Comparison of ENCODE assay signal across 8 cellular contexts in genomic region chr12:110590806-110591326, GRCh38. TPM values are rescaled to one million over a fixed set of nuclear protein-coding genes. Genes with fewer than 3 reads are reported as not detected.
DNase-seq lines count a peak whose midpoint lies in the region; ATAC-seq and TF ChIP-seq lines count a peak whose summit lies in the region.

No MANE protein-coding gene starts in this region.

- H3K9me3 ChIP-seq in adipocyte (ENCODE audit: control insufficient read depth, low read length) (no peaks in the 10 kb centered on the region), upper lobe of left lung (no peaks in the 10 kb centered on the region), H9 (ENCODE audit: control insufficient read depth, low read depth, low read length) (no peaks in the 10 kb centered on the region)

- H3K23ac ChIP-seq in H9 (ENCODE audit: insufficient read length, low read depth, low read length), result no peak overlapping the region

- H3K9me3 Mint-ChIP-seq in H9, result no peaks in the 10 kb centered on the region

- peak overlapping the region; percentile 33 for H3K4me3 ChIP-seq in adipocyte (ENCODE audit: low read length)
- no peak overlapping the region for H3K4me3 ChIP-seq in upper lobe of left lung

- H3K36me3 ChIP-seq in adipocyte (ENCODE audit: control insufficient read depth, insufficient read depth, low read length, severe bottlenecking), result no peaks in the 10 kb centered on the region
- H3K36me3 ChIP-seq in upper lobe of left lung, result no peaks in the 10 kb centered on the region

- 0 out of 7 replicates have a peak overlapping the region, but pooled peaks of 1 of the 3 experiments have one; percentile 33 for H3K27ac Mint-ChIP-seq in H9

- no peak overlapping the region for H2AFZ ChIP-seq in H9 (ENCODE audit: low read length)

- H3K23me2 ChIP-seq in H9 (ENCODE audit: insufficient read length, low read depth, low read length, poor library complexity, severe bottlenecking), result no peaks in the 10 kb centered on the region

- TF ChIP-seq CTCF in AG09319 (IDR thresholded peaks at IDR 0.05; ENCODE audit: low read depth, low read length) (no peak), upper lobe of left lung (IDR thresholded peaks at IDR 0.05) (no peak), H9 (conservative IDR thresholded peaks at IDR 0.05) (no peak)

- H4K91ac ChIP-seq in H9 (ENCODE audit: insufficient read length, low read depth, low read length), result no peak overlapping the region

- H3K4me2 ChIP-seq in H9 (ENCODE audit: insufficient read depth, insufficient read length, low read length), result no peak overlapping the region

- ATAC-seq in HG03521 (IDR thresholded peaks at IDR 0.05; ENCODE audit: unreplicated experiment) (peak; percentile 76), left lobe of liver (peak; percentile 27), upper lobe of left lung (ENCODE audit: low FRiP score in 2 of 2) (peak; percentile 76 to 93)

- no peak overlapping the region for H2BK12ac ChIP-seq in H9 (ENCODE audit: insufficient read length, low read depth, low read length)

- peaks cover 10 to 14% of the 10 kb centered on the region in 2 experiments for H3K4me1 Mint-ChIP-seq in H9

- peaks cover 18% of the 10 kb centered on the region for H3K4me1 ChIP-seq in adipocyte (ENCODE audit: control insufficient read depth, insufficient read depth, low read length)
- H3K4me1 ChIP-seq in upper lobe of left lung, result peaks cover 17 to 40% (median 23%) of the 10 kb centered on the region in 4 donors
- H3K4me1 ChIP-seq in H9 (ENCODE audit: insufficient read depth, low read length), result no peaks in the 10 kb centered on the region

- H3K9ac ChIP-seq in adipocyte (ENCODE audit: low read length), result peak overlapping the region; percentile 64
- H3K9ac ChIP-seq in H9 (ENCODE audit: extremely low read depth, insufficient read length, low read length), result no peak overlapping the region

- no peak overlapping the region for H3T11ph ChIP-seq in H9 (ENCODE audit: low read length)

- no peak overlapping the region for H4K8ac ChIP-seq in H9 (replicated peaks; ENCODE audit: insufficient read length, low read depth, low read length)

- TF ChIP-seq EP300 in upper lobe of left lung (IDR thresholded peaks at IDR 0.05), result no peak

- H2BK5ac ChIP-seq in H9 (ENCODE audit: insufficient read length, low read length), result no peak overlapping the region

- no peak overlapping the region for H3K18ac ChIP-seq in H9 (ENCODE audit: insufficient read length, low read depth, low read length)

- no peaks in the 10 kb centered on the region for H3K36me3 Mint-ChIP-seq in H9 (ENCODE audit: insufficient read depth in 1 of 3, low read depth in 3 of 3)

- H3K56ac ChIP-seq in H9 (ENCODE audit: insufficient read length, low read depth, low read length), result no peak overlapping the region

- H3K27ac ChIP-seq in upper lobe of left lung (peak overlapping the region; percentile 79 to 87 (median 84)), H9 (ENCODE audit: insufficient read length, low read depth, low read length) (no peak overlapping the region)

- no peaks in the 10 kb centered on the region for H3K79me1 ChIP-seq in H9 (ENCODE audit: insufficient read depth, low read depth, low read length, poor library complexity, severe bottlenecking)

- H2AK5ac ChIP-seq in H9 (ENCODE audit: insufficient read length, low read length), result no peak overlapping the region

- no peaks in the 10 kb centered on the region for H3K79me2 ChIP-seq in H9 (ENCODE audit: insufficient read depth, low read length)

- H4K20me1 ChIP-seq in H9 (ENCODE audit: control insufficient read depth, insufficient read depth, insufficient read length), result no peaks in the 10 kb centered on the region

- H3K4ac ChIP-seq in H9 (ENCODE audit: low read depth, low read length), result no peak overlapping the region

- DNase-seq in AG09319 (ENCODE audit: extremely low read depth, low read depth), result peak; percentile 82
- peak; percentile 82 for DNase-seq in adipocyte (ENCODE audit: low read depth)
- no peak for DNase-seq in left lobe of liver (ENCODE audit: low spot score)
- DNase-seq in upper lobe of left lung, result no peak
- DNase-seq in H9, result no peak
- DNase-seq in NCI-H510A (lab: John Stamatoyannopoulos, UW), result no peak

- no peaks in the 10 kb centered on the region; the same call in 1 of the 2 replicates for H3K27me3 Mint-ChIP-seq in H9 (ENCODE audit: low read depth)

- no peak overlapping the region for H4K5ac ChIP-seq in H9 (ENCODE audit: insufficient read length, low read depth, low read length)

- peak; percentile 8 for TF ChIP-seq POLR2A in GM19099 (IDR thresholded peaks at IDR 0.05; ENCODE audit: extremely low read depth, insufficient read length, low read depth)
- TF ChIP-seq POLR2A in upper lobe of left lung (IDR thresholded peaks at IDR 0.05), result peak in 1 of 4 donors; percentile 45

- H2BK120ac ChIP-seq in H9 (ENCODE audit: low read depth, low read length, poor library complexity, severe bottlenecking), result no peak overlapping the region

- WGBS in upper lobe of left lung, 2 donors, result 20 to 42% methylated on average over 3 of the region's 3 CpGs
- no CpG with 5 or more reads among the region's 3 CpGs for WGBS in H9 (ENCODE audit: extremely low coverage, insufficient read length, low lambda C conversion rate)

- no peak overlapping the region for H2BK20ac ChIP-seq in H9 (ENCODE audit: low read depth, low read length, poor library complexity, severe bottlenecking)

- H2BK15ac ChIP-seq in H9 (ENCODE audit: low read depth, low read length), result no peak overlapping the region

- H3K4me3 Mint-ChIP-seq in H9, result no peak overlapping the region

- H3K27me3 ChIP-seq in adipocyte (replicated peaks; ENCODE audit: control insufficient read depth, insufficient read depth, low read length), result no peaks in the 10 kb centered on the region
- no peaks in the 10 kb centered on the region for H3K27me3 ChIP-seq in upper lobe of left lung
- H3K27me3 ChIP-seq in H9 (ENCODE audit: insufficient read depth, low read length), result no peaks in the 10 kb centered on the region

- H3K14ac ChIP-seq in H9 (ENCODE audit: insufficient read depth, low read length), result no peak overlapping the region

RNA-seq across cellular contexts. Expression of gene PPTC7, which starts 7.7 kb away (rescaled TPM):
- 12.7 TPM for total RNA-seq in left lobe of liver
- 10 to 100 TPM; 22.0 to 40.8 (median 25.2) TPM for total RNA-seq in upper lobe of left lung
- 15.7 and 15.8 TPM in 2 replicates for total RNA-seq in H9 (2021)

RNA-seq across cellular contexts. Expression of gene TCTN1, which starts 23.1 kb away (rescaled TPM):
- total RNA-seq in left lobe of liver (14.8 TPM), upper lobe of left lung (10 to 100 TPM; 21.6 to 50.8 (median 42.6) TPM), H9 (2021) (10.9 and 11.1 TPM in 2 replicates)

Comparison
In these comparisons a context has a peak if more than half of its experiments do, and no peak if none do; other contexts are left out.
1. DNase-seq: peak in AG09319 (single experiment) and adipocyte (single experiment); none in left lobe of liver (single experiment), upper lobe of left lung (0 of 2), H9 (single experiment) and NCI-H510A (single experiment).
2. ATAC-seq: peak in every context shown above with its lines; median percentile 84 in upper lobe of left lung; 76 in HG03521; 27 in left lobe of liver.